In genomic region chr19:12782424-12783225, GRCh38 we compare ENCODE assay signal across 1 cellular context.
TF ChIP-seq lines count a peak whose summit lies in the region.

No MANE protein-coding gene starts in this region.

TF ChIP-seq in K562, 482 proteins besides CTCF, POLR2A, EP300 and RAD21 (continued from another document and continues in another):
- TF ChIP-seq, protein P1, sequence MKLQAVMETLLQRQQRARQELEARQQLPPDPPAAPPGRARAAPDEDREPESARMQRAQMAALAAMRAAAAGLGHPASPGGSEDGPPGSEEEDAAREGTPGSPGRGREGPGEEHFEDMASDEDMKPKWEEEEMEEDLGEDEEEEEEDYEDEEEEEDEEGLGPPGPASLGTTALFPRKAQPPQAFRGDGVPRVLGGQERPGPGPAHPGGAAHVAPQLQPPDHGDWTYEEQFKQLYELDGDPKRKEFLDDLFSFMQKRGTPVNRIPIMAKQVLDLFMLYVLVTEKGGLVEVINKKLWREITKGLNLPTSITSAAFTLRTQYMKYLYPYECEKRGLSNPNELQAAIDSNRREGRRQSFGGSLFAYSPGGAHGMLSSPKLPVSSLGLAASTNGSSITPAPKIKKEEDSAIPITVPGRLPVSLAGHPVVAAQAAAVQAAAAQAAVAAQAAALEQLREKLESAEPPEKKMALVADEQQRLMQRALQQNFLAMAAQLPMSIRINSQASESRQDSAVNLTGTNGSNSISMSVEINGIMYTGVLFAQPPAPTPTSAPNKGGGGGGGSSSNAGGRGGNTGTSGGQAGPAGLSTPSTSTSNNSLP (IDR thresholded peaks at IDR 0.05; ENCODE audit: borderline replicate concordance, low read depth, low read length) = no peak
- no peak for TF ChIP-seq SMARCB1 (IDR thresholded peaks at IDR 0.05; ENCODE audit: insufficient read length, low read depth)
- TF ChIP-seq MCM5 (IDR thresholded peaks at IDR 0.05; ENCODE audit: low read depth) = no peak
- TF ChIP-seq RCOR1 (IDR thresholded peaks at IDR 0.05; ENCODE audit: borderline replicate concordance in 1 of 2, low read depth in 2 of 2, low read length in 2 of 2) = peak in 1 of 2 experiments; percentile 67; a peak in 2 of 4 replicates
- TF ChIP-seq MCM3 (IDR thresholded peaks at IDR 0.05) = no peak
- peak; percentile 96 for TF ChIP-seq RBM22 (IDR thresholded peaks at IDR 0.05; ENCODE audit: low read depth, low read length, poor library complexity, severe bottlenecking)
- TF ChIP-seq, protein P2, sequence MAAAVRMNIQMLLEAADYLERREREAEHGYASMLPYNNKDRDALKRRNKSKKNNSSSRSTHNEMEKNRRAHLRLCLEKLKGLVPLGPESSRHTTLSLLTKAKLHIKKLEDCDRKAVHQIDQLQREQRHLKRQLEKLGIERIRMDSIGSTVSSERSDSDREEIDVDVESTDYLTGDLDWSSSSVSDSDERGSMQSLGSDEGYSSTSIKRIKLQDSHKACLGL (CRISPR knock-in tag; IDR thresholded peaks at IDR 0.05; ENCODE audit: borderline replicate concordance, poor library complexity, severe bottlenecking) = no peak
- no peak for TF ChIP-seq DACH1 (IDR thresholded peaks at IDR 0.05; ENCODE audit: partially characterized antibody)
- TF ChIP-seq, protein P3, sequence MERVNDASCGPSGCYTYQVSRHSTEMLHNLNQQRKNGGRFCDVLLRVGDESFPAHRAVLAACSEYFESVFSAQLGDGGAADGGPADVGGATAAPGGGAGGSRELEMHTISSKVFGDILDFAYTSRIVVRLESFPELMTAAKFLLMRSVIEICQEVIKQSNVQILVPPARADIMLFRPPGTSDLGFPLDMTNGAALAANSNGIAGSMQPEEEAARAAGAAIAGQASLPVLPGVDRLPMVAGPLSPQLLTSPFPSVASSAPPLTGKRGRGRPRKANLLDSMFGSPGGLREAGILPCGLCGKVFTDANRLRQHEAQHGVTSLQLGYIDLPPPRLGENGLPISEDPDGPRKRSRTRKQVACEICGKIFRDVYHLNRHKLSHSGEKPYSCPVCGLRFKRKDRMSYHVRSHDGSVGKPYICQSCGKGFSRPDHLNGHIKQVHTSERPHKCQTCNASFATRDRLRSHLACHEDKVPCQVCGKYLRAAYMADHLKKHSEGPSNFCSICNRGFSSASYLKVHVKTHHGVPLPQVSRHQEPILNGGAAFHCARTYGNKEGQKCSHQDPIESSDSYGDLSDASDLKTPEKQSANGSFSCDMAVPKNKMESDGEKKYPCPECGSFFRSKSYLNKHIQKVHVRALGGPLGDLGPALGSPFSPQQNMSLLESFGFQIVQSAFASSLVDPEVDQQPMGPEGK (CRISPR knock-in tag; IDR thresholded peaks at IDR 0.05; ENCODE audit: borderline replicate concordance) = peak; percentile 71; the same call in 1 of the 2 replicates
- peak; percentile 82 for TF ChIP-seq MXI1 (IDR thresholded peaks at IDR 0.05; ENCODE audit: low read depth, low read length)
- no peak for TF ChIP-seq PRDM10 (IDR thresholded peaks at IDR 0.05; ENCODE audit: partially characterized antibody)
- TF ChIP-seq COPS2 (conservative IDR thresholded peaks at IDR 0.05) = no peak
- no peak for TF ChIP-seq BCL6 (CRISPR knock-in tag; IDR thresholded peaks at IDR 0.05)
- no peak for TF ChIP-seq ZNF316 (IDR thresholded peaks at IDR 0.05)
- TF ChIP-seq NBN (IDR thresholded peaks at IDR 0.05; ENCODE audit: low read depth) = 0 out of 2 replicates have a peak, but pooled peaks have one; percentile 19
- TF ChIP-seq CBFA2T2 (conservative IDR thresholded peaks at IDR 0.05) = 0 out of 2 replicates have a peak, but pooled peaks have one; percentile 5
- TF ChIP-seq, protein P4, sequence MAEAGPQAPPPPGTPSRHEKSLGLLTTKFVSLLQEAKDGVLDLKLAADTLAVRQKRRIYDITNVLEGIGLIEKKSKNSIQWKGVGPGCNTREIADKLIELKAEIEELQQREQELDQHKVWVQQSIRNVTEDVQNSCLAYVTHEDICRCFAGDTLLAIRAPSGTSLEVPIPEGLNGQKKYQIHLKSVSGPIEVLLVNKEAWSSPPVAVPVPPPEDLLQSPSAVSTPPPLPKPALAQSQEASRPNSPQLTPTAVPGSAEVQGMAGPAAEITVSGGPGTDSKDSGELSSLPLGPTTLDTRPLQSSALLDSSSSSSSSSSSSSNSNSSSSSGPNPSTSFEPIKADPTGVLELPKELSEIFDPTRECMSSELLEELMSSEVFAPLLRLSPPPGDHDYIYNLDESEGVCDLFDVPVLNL (CRISPR knock-in tag; IDR thresholded peaks at IDR 0.05; ENCODE audit: low read depth) = no peak; the same call in 1 of the 2 replicates
- peak; percentile 98 for TF ChIP-seq MTA3 (IDR thresholded peaks at IDR 0.05; ENCODE audit: borderline replicate concordance)
- TF ChIP-seq FOXO4 (CRISPR knock-in tag; IDR thresholded peaks at IDR 0.05) = no peak
- TF ChIP-seq DMBX1 (CRISPR knock-in tag; IDR thresholded peaks at IDR 0.05; ENCODE audit: borderline replicate concordance) = peak; percentile 80; the same call in 1 of the 2 replicates
- TF ChIP-seq CBFA2T3 (IDR thresholded peaks at IDR 0.05) = no peak; the same call in none of the 2 replicates
- TF ChIP-seq ZNF778 (CRISPR knock-in tag; IDR thresholded peaks at IDR 0.05) = no peak
- TF ChIP-seq MTA2 (IDR thresholded peaks at IDR 0.05; ENCODE audit: low read depth) = peak; percentile 64; the same call in 1 of the 2 replicates
- no peak for TF ChIP-seq ZNF347 (CRISPR knock-in tag; IDR thresholded peaks at IDR 0.05; ENCODE audit: low read depth)
- peak; percentile 90 to 92 for TF ChIP-seq NRF1 (conservative IDR thresholded peaks at IDR 0.05 in 1 of 2, IDR thresholded peaks at IDR 0.05 in 1 of 2)
- TF ChIP-seq KAT7 (CRISPR knock-in tag; IDR thresholded peaks at IDR 0.05; ENCODE audit: borderline replicate concordance) = no peak; the same call in 1 of the 2 replicates
- no peak for TF ChIP-seq SNRNP70 (optimal IDR thresholded peaks at IDR 0.05; ENCODE audit: low read depth, low read length)
- TF ChIP-seq FUS (optimal IDR thresholded peaks at IDR 0.05; ENCODE audit: low read depth, low read length) = no peak
- TF ChIP-seq CBX3 (IDR thresholded peaks at IDR 0.05; ENCODE audit: borderline replicate concordance in 1 of 2, low read length in 2 of 2) = peak in 1 of 2 experiments; percentile 61; a peak in 1 of 3 replicates
- no peak for TF ChIP-seq BRF2 (IDR thresholded peaks at IDR 0.05; ENCODE audit: borderline replicate concordance, insufficient read depth, insufficient read length)
- 0 out of 2 replicates have a peak, but pooled peaks have one; percentile 45 for TF ChIP-seq CBX1 (IDR thresholded peaks at IDR 0.05; ENCODE audit: low read depth)
- no peak for TF ChIP-seq ZNF431 (CRISPR knock-in tag; IDR thresholded peaks at IDR 0.05)
- TF ChIP-seq, protein P5, sequence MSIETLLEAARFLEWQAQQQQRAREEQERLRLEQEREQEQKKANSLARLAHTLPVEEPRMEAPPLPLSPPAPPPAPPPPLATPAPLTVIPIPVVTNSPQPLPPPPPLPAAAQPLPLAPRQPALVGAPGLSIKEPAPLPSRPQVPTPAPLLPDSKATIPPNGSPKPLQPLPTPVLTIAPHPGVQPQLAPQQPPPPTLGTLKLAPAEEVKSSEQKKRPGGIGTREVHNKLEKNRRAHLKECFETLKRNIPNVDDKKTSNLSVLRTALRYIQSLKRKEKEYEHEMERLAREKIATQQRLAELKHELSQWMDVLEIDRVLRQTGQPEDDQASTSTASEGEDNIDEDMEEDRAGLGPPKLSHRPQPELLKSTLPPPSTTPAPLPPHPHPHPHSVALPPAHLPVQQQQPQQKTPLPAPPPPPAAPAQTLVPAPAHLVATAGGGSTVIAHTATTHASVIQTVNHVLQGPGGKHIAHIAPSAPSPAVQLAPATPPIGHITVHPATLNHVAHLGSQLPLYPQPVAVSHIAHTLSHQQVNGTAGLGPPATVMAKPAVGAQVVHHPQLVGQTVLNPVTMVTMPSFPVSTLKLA (conservative IDR thresholded peaks at IDR 0.05) = peak; percentile 83 to 93
- TF ChIP-seq MAZ (CRISPR knock-in tag; conservative IDR thresholded peaks at IDR 0.05 in 1 of 2, IDR thresholded peaks at IDR 0.05 in 1 of 2) = peak; percentile 94 to 99
- TF ChIP-seq NR2F6 (CRISPR knock-in tag; IDR thresholded peaks at IDR 0.05) = no peak
- TF ChIP-seq, protein P6, sequence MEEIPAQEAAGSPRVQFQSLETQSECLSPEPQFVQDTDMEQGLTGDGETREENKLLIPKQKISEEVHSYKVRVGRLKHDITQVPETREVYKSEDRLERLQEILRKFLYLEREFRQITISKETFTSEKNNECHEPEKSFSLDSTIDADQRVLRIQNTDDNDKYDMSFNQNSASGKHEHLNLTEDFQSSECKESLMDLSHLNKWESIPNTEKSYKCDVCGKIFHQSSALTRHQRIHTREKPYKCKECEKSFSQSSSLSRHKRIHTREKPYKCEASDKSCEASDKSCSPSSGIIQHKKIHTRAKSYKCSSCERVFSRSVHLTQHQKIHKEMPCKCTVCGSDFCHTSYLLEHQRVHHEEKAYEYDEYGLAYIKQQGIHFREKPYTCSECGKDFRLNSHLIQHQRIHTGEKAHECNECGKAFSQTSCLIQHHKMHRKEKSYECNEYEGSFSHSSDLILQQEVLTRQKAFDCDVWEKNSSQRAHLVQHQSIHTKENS (CRISPR knock-in tag; IDR thresholded peaks at IDR 0.05) = no peak
- TF ChIP-seq TARDBP (IDR thresholded peaks at IDR 0.05) = peak; percentile 100
- TF ChIP-seq ZC3H11A (IDR thresholded peaks at IDR 0.05; ENCODE audit: low read depth, low read length) = no peak
- TF ChIP-seq, protein P7, sequence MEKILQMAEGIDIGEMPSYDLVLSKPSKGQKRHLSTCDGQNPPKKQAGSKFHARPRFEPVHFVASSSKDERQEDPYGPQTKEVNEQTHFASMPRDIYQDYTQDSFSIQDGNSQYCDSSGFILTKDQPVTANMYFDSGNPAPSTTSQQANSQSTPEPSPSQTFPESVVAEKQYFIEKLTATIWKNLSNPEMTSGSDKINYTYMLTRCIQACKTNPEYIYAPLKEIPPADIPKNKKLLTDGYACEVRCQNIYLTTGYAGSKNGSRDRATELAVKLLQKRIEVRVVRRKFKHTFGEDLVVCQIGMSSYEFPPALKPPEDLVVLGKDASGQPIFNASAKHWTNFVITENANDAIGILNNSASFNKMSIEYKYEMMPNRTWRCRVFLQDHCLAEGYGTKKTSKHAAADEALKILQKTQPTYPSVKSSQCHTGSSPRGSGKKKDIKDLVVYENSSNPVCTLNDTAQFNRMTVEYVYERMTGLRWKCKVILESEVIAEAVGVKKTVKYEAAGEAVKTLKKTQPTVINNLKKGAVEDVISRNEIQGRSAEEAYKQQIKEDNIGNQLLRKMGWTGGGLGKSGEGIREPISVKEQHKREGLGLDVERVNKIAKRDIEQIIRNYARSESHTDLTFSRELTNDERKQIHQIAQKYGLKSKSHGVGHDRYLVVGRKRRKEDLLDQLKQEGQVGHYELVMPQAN (IDR thresholded peaks at IDR 0.05; ENCODE audit: borderline replicate concordance) = peak; percentile 71; the same call in 1 of the 2 replicates
- no peak for TF ChIP-seq FOXJ2 (tag; IDR thresholded peaks at IDR 0.05)
- no peak for TF ChIP-seq KDM1A (IDR thresholded peaks at IDR 0.05)
- no peak for TF ChIP-seq RFX7 (CRISPR knock-in tag; IDR thresholded peaks at IDR 0.05)
- TF ChIP-seq ZNF184 (CRISPR knock-in tag; IDR thresholded peaks at IDR 0.05) = no peak
- TF ChIP-seq MEF2D (tag; conservative IDR thresholded peaks at IDR 0.05; ENCODE audit: low read depth) = no peak
- peak; percentile 21 for TF ChIP-seq TAF1 (IDR thresholded peaks at IDR 0.05; ENCODE audit: control insufficient read depth, extremely low read depth, insufficient read depth, low read length, severe bottlenecking)
- TF ChIP-seq, protein P8, sequence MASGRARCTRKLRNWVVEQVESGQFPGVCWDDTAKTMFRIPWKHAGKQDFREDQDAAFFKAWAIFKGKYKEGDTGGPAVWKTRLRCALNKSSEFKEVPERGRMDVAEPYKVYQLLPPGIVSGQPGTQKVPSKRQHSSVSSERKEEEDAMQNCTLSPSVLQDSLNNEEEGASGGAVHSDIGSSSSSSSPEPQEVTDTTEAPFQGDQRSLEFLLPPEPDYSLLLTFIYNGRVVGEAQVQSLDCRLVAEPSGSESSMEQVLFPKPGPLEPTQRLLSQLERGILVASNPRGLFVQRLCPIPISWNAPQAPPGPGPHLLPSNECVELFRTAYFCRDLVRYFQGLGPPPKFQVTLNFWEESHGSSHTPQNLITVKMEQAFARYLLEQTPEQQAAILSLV (tag; IDR thresholded peaks at IDR 0.05) = no peak
